Comparison of ENCODE assay signal across 29 cellular contexts in genomic region chr15:59344311-59344710, GRCh38. TPM values are rescaled to one million over a fixed set of nuclear protein-coding genes. Genes with fewer than 3 reads are reported as not detected.
"Had no signal": no experiment of that assay in that cellular context is flagged by ENCODE, and none has a peak within 500 bp of the region (broad histone marks: within the 10 kb centered on the region; RNA-seq: fewer than 3 reads in every experiment).

No MANE protein-coding gene starts in this region.

- H3K36me3 Mint-ChIP-seq: type B pancreatic cell had no signal

- H3K9me3 Mint-ChIP-seq: immature natural killer cell; natural killer cell treated with Interleukin-12 subunit alpha and Interleukin-12 subunit beta and Interleukin-15 and Interleukin-18, amount 100 ng/mL, for 72 hours; stimulated activated naive CD8-positive, alpha-beta T cell treated with anti-CD3 and anti-CD28 coated beads, Interleukin-15, Interleukin-2, amounts not matched to agents 100 ng/mL and 50 ng/mL, for 24 hours had no signal

- ATAC-seq: left colon; mucosa of descending colon; naive thymus-derived CD4-positive, alpha-beta T cell; natural killer cell treated with Interleukin-12 subunit alpha and Interleukin-12 subunit beta and Interleukin-15 and Interleukin-18, amount 100 ng/mL, for 72 hours; pancreas; right cardiac atrium; sciatic nerve had no signal

- H3K4me3 ChIP-seq: left ventricle myocardium inferior, lung, mucosa of descending colon, pancreas, prostate gland, skin epidermis, suprapubic skin, thoracic aorta, tibial artery, uterus had no signal

- H3K27ac Mint-ChIP-seq: natural killer cell treated with Interleukin-12 subunit alpha and Interleukin-12 subunit beta and Interleukin-15 and Interleukin-18, amount 100 ng/mL, for 72 hours; stimulated activated naive CD8-positive, alpha-beta T cell treated with anti-CD3 and anti-CD28 coated beads, Interleukin-15, Interleukin-2, amounts not matched to agents 100 ng/mL and 50 ng/mL, for 24 hours; type B pancreatic cell had no signal

- H3K27ac ChIP-seq: left ventricle myocardium inferior, pancreas, prostate gland, skin epidermis, suprapubic skin, thoracic aorta, tibial artery, uterus had no signal

- H3K27me3 ChIP-seq: pancreas, suprapubic skin, tibial artery, uterus had no signal

- H3K36me3 ChIP-seq: left ventricle myocardium inferior, pancreas, prostate gland, suprapubic skin, thoracic aorta, tibial artery, uterus had no signal

- H3K9me3 ChIP-seq: left ventricle myocardium inferior, mucosa of descending colon, pancreas, prostate gland, suprapubic skin, thoracic aorta, tibial artery, uterus had no signal

- H3K4me3 Mint-ChIP-seq: immature natural killer cell; naive thymus-derived CD4-positive, alpha-beta T cell; natural killer cell treated with Interleukin-12 subunit alpha and Interleukin-12 subunit beta and Interleukin-15 and Interleukin-18, amount 100 ng/mL, for 72 hours; stimulated activated naive CD8-positive, alpha-beta T cell treated with anti-CD3 and anti-CD28 coated beads, Interleukin-15, Interleukin-2, amounts not matched to agents 100 ng/mL and 50 ng/mL, for 24 hours; type B pancreatic cell had no signal

- H3K4me1 ChIP-seq: prostate gland, uterus had no signal

- DNase-seq: hypothalamus; immature natural killer cell; kidney; left colon; left ventricle myocardium inferior; midbrain; mucosa of descending colon; naive thymus-derived CD4-positive, alpha-beta T cell; nucleus accumbens; pancreas; posterior cingulate gyrus; retina; right cardiac atrium; stimulated activated CD4-positive, alpha-beta T cell treated with anti-CD3 and anti-CD28 coated beads, Interleukin-12 subunit alpha, Interleukin-12 subunit beta, amount 100 ng/mL, for 4 hours; stimulated activated CD4-positive, alpha-beta T cell treated with anti-CD3 and anti-CD28 coated beads, Interleukin-15, amount 100 ng/mL, for 24 hours; stimulated activated CD4-positive, alpha-beta T cell treated with anti-CD3 and anti-CD28 coated beads, Interleukin-2, amount 100 ng/mL, for 24 hours; stimulated activated CD4-positive, alpha-beta T cell treated with anti-CD3 and anti-CD28 coated beads, Interleukin-4, amount 100 ng/mL, for 1 hour; stimulated activated naive CD4-positive, alpha-beta T cell; tibial artery; uterus had no signal

- H3K27me3 Mint-ChIP-seq: type B pancreatic cell had no signal

RNA-seq across cellular contexts. Expression of gene MYO1E, which starts 28.4 kb away (rescaled TPM):
- polyA plus RNA-seq: naive thymus-derived CD4-positive, alpha-beta T cell had no signal
